In the genomic region with DNA sequence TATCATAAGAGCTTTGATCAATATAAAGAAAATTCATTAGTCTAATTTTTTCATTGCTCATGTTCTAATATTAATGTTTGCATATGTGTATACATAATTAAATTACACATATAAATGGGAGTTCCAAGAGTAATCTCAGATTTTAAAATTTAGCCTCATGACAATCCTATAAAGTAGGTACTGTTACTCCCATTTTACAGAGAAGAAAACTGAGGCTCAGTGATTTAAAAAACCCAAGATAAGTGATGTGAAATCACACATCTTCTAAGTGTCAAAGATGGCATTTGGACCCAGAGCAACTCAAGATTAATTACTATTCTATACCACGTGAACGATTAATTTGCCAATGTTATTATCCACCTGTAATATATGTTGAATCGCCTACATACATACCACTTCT, we compare ENCODE assay signal across 27 cellular contexts.
"Had no signal": no experiment of that assay in that cellular context is flagged by ENCODE, and none has a peak within 500 bp of the region (broad histone marks: within the 10 kb centered on the region; RNA-seq: fewer than 3 reads in every experiment).

No MANE protein-coding gene starts in this region.

- H3K9me3 ChIP-seq: colonic mucosa, esophagus muscularis mucosa, esophagus squamous epithelium, gastrocnemius medialis had no signal

- H3K4me3 ChIP-seq: colonic mucosa, coronary artery, dorsolateral prefrontal cortex, esophagus muscularis mucosa, esophagus squamous epithelium, gastrocnemius medialis, gastroesophageal sphincter, heart left ventricle, heart right ventricle had no signal

- FAIRE-seq: colon, endometrium, endothelial cell of umbilical vein, frontal cortex had no signal

- H3K27ac ChIP-seq: colonic mucosa, coronary artery, dorsolateral prefrontal cortex, epithelial cell of prostate, esophagus muscularis mucosa, foreskin keratinocyte, gastrocnemius medialis, gastroesophageal sphincter, heart left ventricle, heart right ventricle had no signal

- H3K27me3 ChIP-seq: colonic mucosa, dorsolateral prefrontal cortex, esophagus muscularis mucosa, esophagus squamous epithelium, foreskin keratinocyte, gastrocnemius medialis, gastroesophageal sphincter, heart left ventricle, heart right ventricle had no signal

- DNase-seq: colonic mucosa; cortex of kidney; dermis blood vessel endothelial cell; dorsolateral prefrontal cortex; effector CD4-positive, alpha-beta T cell; effector CD8-positive, alpha-beta T cell; effector memory CD4-positive, alpha-beta T cell; effector memory CD8-positive, alpha-beta T cell; endodermal cell; erythroblast; esophagus squamous epithelium; foreskin fibroblast; foreskin melanocyte; gastrocnemius medialis; glutamatergic neuron; head of caudate nucleus; heart left ventricle; heart right ventricle had no signal

- H3K36me3 ChIP-seq: colonic mucosa, esophagus muscularis mucosa, esophagus squamous epithelium, gastrocnemius medialis, gastroesophageal sphincter, heart left ventricle, heart right ventricle had no signal

- ATAC-seq: effector memory CD8-positive, alpha-beta T cell; foreskin keratinocyte; gastrocnemius medialis; gastroesophageal sphincter; heart left ventricle; heart right ventricle had no signal

- H3K4me1 ChIP-seq: colonic mucosa, esophagus muscularis mucosa, gastroesophageal sphincter had no signal
